Comparison of ENCODE assay signal across 8 cellular contexts in the genomic region with DNA sequence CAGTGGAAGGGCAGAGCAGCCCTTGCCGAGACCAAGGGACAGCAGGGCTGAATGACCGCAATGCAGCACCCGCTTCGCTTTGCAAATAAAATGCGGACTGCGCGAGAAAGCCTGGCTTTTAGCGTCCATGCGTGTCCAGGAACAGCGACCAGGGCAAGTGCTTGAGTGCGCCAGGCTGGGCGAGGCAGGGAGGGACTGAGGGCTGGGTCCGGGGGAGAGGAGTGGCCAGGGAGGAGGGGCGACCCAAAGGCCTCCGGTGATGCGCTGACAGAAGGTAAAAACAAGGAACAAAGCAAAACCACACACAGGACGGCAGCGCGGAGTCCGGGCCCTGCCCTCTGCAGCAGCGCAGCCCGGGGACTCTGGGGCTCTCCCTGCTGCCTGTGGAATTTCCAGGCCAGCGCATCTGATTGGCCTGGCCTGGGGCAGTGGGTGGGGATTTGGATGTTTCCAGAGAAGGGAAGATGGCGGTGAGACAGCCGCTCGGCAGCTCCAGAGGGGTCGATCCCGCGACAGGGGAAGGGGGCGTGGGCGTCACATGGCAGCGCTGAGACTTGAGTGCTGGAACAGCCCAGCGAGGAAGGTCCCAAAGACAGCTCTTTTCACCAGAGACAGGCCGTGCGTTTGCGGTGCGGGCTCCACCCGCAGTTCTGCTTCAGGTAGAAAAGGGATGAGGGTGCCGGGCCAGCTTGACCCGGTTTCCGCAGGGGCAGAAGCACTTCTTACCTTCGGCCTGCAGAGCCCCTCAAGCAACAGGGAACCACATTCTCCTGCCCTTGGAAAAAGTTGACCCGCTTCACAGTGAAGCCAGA. TPM values are rescaled to one million over a fixed set of nuclear protein-coding genes. Genes with fewer than 3 reads are reported as not detected.
DNase-seq lines count a peak whose midpoint lies in the region; ATAC-seq and TF ChIP-seq lines count a peak whose summit lies in the region.

No MANE protein-coding gene starts in this region.

- H3K9me3 ChIP-seq in neutrophil, result no peaks in the 10 kb centered on the region
- H3K9me3 ChIP-seq in tibial artery, result no peaks in the 10 kb centered on the region

- CTCF ChIA-PET in BJ (lab: Yijun Ruan, JAX), result interaction anchor here (1.0 to 2.2 kb wide), 3 partner anchors 10 to 18 kb away, joined by 3 to 9 read pairs (median 4); no protein-coding TSS in a partner anchor

- H3K36me3 ChIP-seq in BJ (ENCODE audit: control insufficient read depth, insufficient read depth, low read length) (no peaks in the 10 kb centered on the region), neutrophil (no peaks in the 10 kb centered on the region), tibial artery (no peaks in the 10 kb centered on the region)

- H3K9me3 Mint-ChIP-seq in activated naive CD4-positive, alpha-beta T cell treated with anti-CD3 and anti-CD28 coated beads, Interleukin-2, amount 50 U/mL, for 24 hours, result no peaks in the 10 kb centered on the region

- H3K4me1 ChIP-seq in neutrophil (ENCODE audit: control insufficient read depth in 1 of 2, insufficient read depth in 1 of 2, low read depth in 1 of 2, low read length in 1 of 2) (peaks cover 35 to 43% of the 10 kb centered on the region in 2 experiments), tibial artery (peaks cover 0 to 10% (median 7%) of the 10 kb centered on the region in 4 donors)

- peaks cover 20% of the 10 kb centered on the region for H3K4me1 Mint-ChIP-seq in activated naive CD4-positive, alpha-beta T cell treated with anti-CD3 and anti-CD28 coated beads, Interleukin-2, amount 50 U/mL, for 24 hours

- TF ChIP-seq CTCF in BJ (IDR thresholded peaks at IDR 0.05; ENCODE audit: insufficient read depth, low read depth, low read length), result no peak
- TF ChIP-seq CTCF in neutrophil (IDR thresholded peaks at IDR 0.05), result peak; percentile 26
- TF ChIP-seq CTCF in tibial artery (IDR thresholded peaks at IDR 0.05), result no peak

- H3K27me3 Mint-ChIP-seq in activated naive CD4-positive, alpha-beta T cell treated with anti-CD3 and anti-CD28 coated beads, Interleukin-2, amount 50 U/mL, for 24 hours, result peaks cover 8% of the 10 kb centered on the region

- H3K27ac ChIP-seq in neutrophil (peak overlapping the region; percentile 93), tibial artery (peak overlapping the region; percentile 60 to 66)

- peak overlapping the region; percentile 65 for H3K4me3 ChIP-seq in BJ (ENCODE audit: low read depth, low read length)
- peak overlapping the region; percentile 67 to 77 for H3K4me3 ChIP-seq in neutrophil (ENCODE audit: low read depth in 1 of 2, low read length in 1 of 2)
- H3K4me3 ChIP-seq in tibial artery, result peak overlapping the region; percentile 59 to 82

- ATAC-seq in GM18907 (IDR thresholded peaks at IDR 0.05; ENCODE audit: unreplicated experiment) (peak; percentile 72), HG03558 (IDR thresholded peaks at IDR 0.05; ENCODE audit: extremely low read depth, unreplicated experiment) (peak; percentile 63)

- H3K4me3 Mint-ChIP-seq in activated naive CD4-positive, alpha-beta T cell treated with anti-CD3 and anti-CD28 coated beads, Interleukin-2, amount 50 U/mL, for 24 hours, result peak overlapping the region; percentile 85

- H3K36me3 Mint-ChIP-seq in activated naive CD4-positive, alpha-beta T cell treated with anti-CD3 and anti-CD28 coated beads, Interleukin-2, amount 50 U/mL, for 24 hours, result no peaks in the 10 kb centered on the region

- peak; percentile 47 for DNase-seq in BJ (ENCODE audit: low read depth)
- DNase-seq in NOMO-1 (lab: John Stamatoyannopoulos, UW; ENCODE audit: unreplicated experiment in 2 of 2), result peak; percentile 91 to 95
- DNase-seq in globus pallidus (ENCODE audit: low spot score), result peak; percentile 80
- peak; percentile 77 to 88 for DNase-seq in tibial artery

- no peaks in the 10 kb centered on the region for H3K27me3 ChIP-seq in BJ (ENCODE audit: control insufficient read depth, insufficient read depth, low read length)
- no peaks in the 10 kb centered on the region for H3K27me3 ChIP-seq in neutrophil
- H3K27me3 ChIP-seq in tibial artery, result no peaks in the 10 kb centered on the region

- intact Hi-C loops in tibial artery (cut with DNase I; ENCODE audit: low total_unique reads), result no loop called here

- no peak overlapping the region for H3K27ac Mint-ChIP-seq in activated naive CD4-positive, alpha-beta T cell treated with anti-CD3 and anti-CD28 coated beads, Interleukin-2, amount 50 U/mL, for 24 hours

- POLR2A ChIA-PET in BJ (lab: Charles Lee), result interaction anchor here (0.6 kb wide), 1 partner anchor 19 kb away, joined by 3 read pairs; no protein-coding TSS in a partner anchor

RNA-seq across cellular contexts. Expression of a gene that starts 51.8 kb away (rescaled TPM):
- polyA plus RNA-seq in BJ (2011; rRNA removed), result 173 and 215 TPM in 2 replicates
- 72.3 and 90.9 TPM in 2 replicates for polyA minus RNA-seq in BJ (2011; rRNA and poly(A)+ RNA removed)

Comparison
In these comparisons a context has a peak if more than half of its experiments do, and no peak if none do; other contexts are left out.
1. Peak in every context shown above with its lines: DNase-seq, ATAC-seq, H3K4me3 ChIP-seq and H3K27ac ChIP-seq.